8 cellular contexts compared by ENCODE assay signal in the genomic region with DNA sequence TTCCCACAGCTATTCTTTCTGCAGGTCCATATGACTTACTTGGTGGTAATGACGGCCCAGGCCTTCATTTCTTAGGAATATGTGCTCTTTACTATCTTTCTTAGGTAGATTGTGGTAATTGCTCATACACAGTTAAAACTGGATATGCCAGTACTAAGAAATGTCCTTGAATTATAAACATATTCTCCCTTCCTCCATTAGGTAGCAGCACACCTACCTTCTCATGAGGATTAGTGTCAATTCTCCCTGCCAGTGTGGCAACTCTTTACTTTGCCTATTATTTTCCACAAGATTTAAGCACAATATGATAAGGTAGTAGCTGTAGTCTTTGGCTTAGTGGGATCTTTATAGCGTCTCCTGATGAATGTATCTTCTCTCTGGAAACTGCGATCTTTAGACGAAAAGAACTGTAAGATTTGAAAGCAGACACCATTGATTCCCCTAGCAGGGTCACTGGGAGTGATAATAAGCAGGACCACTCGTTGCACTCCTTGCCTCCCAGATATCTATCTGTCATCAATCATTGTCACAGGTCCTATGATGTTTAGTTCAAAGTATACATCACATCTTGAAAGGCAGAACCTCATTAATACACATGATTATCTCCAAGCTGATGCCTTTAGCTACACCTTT.
DNase-seq lines count a peak whose midpoint lies in the region; ATAC-seq, FAIRE-seq and TF ChIP-seq lines count a peak whose summit lies in the region.

No MANE protein-coding gene starts in this region.

- H3K79me2 ChIP-seq in DOHH2 (ENCODE audit: control insufficient read depth, low read length) (no peaks in the 10 kb centered on the region), astrocyte (ENCODE audit: insufficient read depth, low read length) (no peaks in the 10 kb centered on the region), neural progenitor cell (ENCODE audit: low read depth) (no peaks in the 10 kb centered on the region)

- H3K9me2 ChIP-seq in DOHH2 (replicated peaks; ENCODE audit: control insufficient read depth, low read length): no peaks in the 10 kb centered on the region

- ATAC-seq in HG03521 (IDR thresholded peaks at IDR 0.05; ENCODE audit: unreplicated experiment): peak; percentile 81

- no peak overlapping the region for H3K9ac ChIP-seq in astrocyte (ENCODE audit: low read length)
- no peak overlapping the region for H3K9ac ChIP-seq in neural progenitor cell

- H3K4me3 ChIP-seq in DOHH2 (ENCODE audit: low read length) (no peak overlapping the region), astrocyte (ENCODE audit: insufficient read depth, low read depth, low read length) (no peak overlapping the region), neural progenitor cell (no peak overlapping the region)

- no peaks in the 10 kb centered on the region for H3K4me1 Mint-ChIP-seq in astrocyte (ENCODE audit: low read depth, unreplicated experiment)
- H3K4me1 Mint-ChIP-seq in neural progenitor cell: peaks cover 3% of the 10 kb centered on the region

- H3K27me3 ChIP-seq in DOHH2 (ENCODE audit: control insufficient read depth, low read length) (no peaks in the 10 kb centered on the region), astrocyte (ENCODE audit: insufficient read depth, low read length) (no peaks in the 10 kb centered on the region), neural progenitor cell (no peaks in the 10 kb centered on the region)

- H3K36me3 ChIP-seq in DOHH2 (ENCODE audit: control insufficient read depth, low read length): no peaks in the 10 kb centered on the region
- no peaks in the 10 kb centered on the region for H3K36me3 ChIP-seq in astrocyte (ENCODE audit: insufficient read depth, low read length)
- H3K36me3 ChIP-seq in neural progenitor cell: no peaks in the 10 kb centered on the region

- H3K4me2 ChIP-seq in DOHH2 (ENCODE audit: low read length): no peak overlapping the region
- H3K4me2 ChIP-seq in astrocyte (ENCODE audit: low read length): no peak overlapping the region
- no peak overlapping the region for H3K4me2 ChIP-seq in neural progenitor cell

- H3K4me3 Mint-ChIP-seq in astrocyte (ENCODE audit: unreplicated experiment) (no peak overlapping the region), neural progenitor cell (no peak overlapping the region)

- H3F3A ChIP-seq in DOHH2 (ENCODE audit: control insufficient read depth, insufficient read depth): no peaks in the 10 kb centered on the region
- no peaks in the 10 kb centered on the region for H3F3A ChIP-seq in neural progenitor cell (ENCODE audit: low read depth)

- H2AFZ ChIP-seq in astrocyte (ENCODE audit: low read depth, low read length) (no peak overlapping the region), neural progenitor cell (replicated peaks) (no peak overlapping the region)

- H3K36me3 Mint-ChIP-seq in astrocyte (ENCODE audit: low read depth, unreplicated experiment) (no peaks in the 10 kb centered on the region), neural progenitor cell (no peaks in the 10 kb centered on the region)

- H3K4me1 ChIP-seq in DOHH2 (ENCODE audit: control insufficient read depth, low read length): no peaks in the 10 kb centered on the region
- no peaks in the 10 kb centered on the region for H3K4me1 ChIP-seq in astrocyte (ENCODE audit: insufficient read depth, low read length)
- H3K4me1 ChIP-seq in neural progenitor cell: no peaks in the 10 kb centered on the region

- no peak for FAIRE-seq in astrocyte (lab: Jason Lieb, UNC)

- H3K9me3 Mint-ChIP-seq in astrocyte (ENCODE audit: unreplicated experiment): no peaks in the 10 kb centered on the region
- peaks cover 2% of the 10 kb centered on the region for H3K9me3 Mint-ChIP-seq in neural progenitor cell

- DNase-seq in GM20000 (ENCODE audit: low spot score): peak; percentile 9
- DNase-seq in astrocyte (ENCODE audit: low read depth): peak; percentile 9
- DNase-seq in neural progenitor cell (ENCODE audit: low spot score): peak; percentile 23
- DNase-seq in activated naive CD4-positive, alpha-beta T cell treated with anti-CD3 and anti-CD28 coated beads, Interleukin-2, amount 50 U/mL, for 16 hours: no peak
- no peak for DNase-seq in NCI-H2196 (lab: John Stamatoyannopoulos, UW; ENCODE audit: unreplicated experiment)
- no peak for DNase-seq in activated T-cell treated with anti-CD3 and anti-CD28 coated beads for 4 hours

- no peaks in the 10 kb centered on the region for H3K27me3 Mint-ChIP-seq in astrocyte (ENCODE audit: low read depth, unreplicated experiment)
- H3K27me3 Mint-ChIP-seq in neural progenitor cell (ENCODE audit: insufficient read depth, low read depth): peaks cover 2% of the 10 kb centered on the region

- H3K9me3 ChIP-seq in DOHH2 (ENCODE audit: control insufficient read depth, insufficient read depth, low read length) (no peaks in the 10 kb centered on the region), astrocyte (ENCODE audit: insufficient read depth, low read depth, low read length) (no peaks in the 10 kb centered on the region), neural progenitor cell (ENCODE audit: low read depth) (no peaks in the 10 kb centered on the region)

- no peak overlapping the region for H3K27ac Mint-ChIP-seq in astrocyte (ENCODE audit: unreplicated experiment)
- no peak overlapping the region for H3K27ac Mint-ChIP-seq in neural progenitor cell

- H3K27ac ChIP-seq in DOHH2 (ENCODE audit: low read depth, low read length) (no peak overlapping the region), astrocyte (ENCODE audit: low read depth, low read length) (no peak overlapping the region), neural progenitor cell (no peak overlapping the region)

- peak; percentile 54 for TF ChIP-seq CTCF in DOHH2 (IDR thresholded peaks at IDR 0.05; ENCODE audit: low read depth, low read length, poor library complexity, severe bottlenecking)
- TF ChIP-seq CTCF in GM20000 (IDR thresholded peaks at IDR 0.05; ENCODE audit: extremely low read depth, missing control alignments): no peak
- TF ChIP-seq CTCF in astrocyte (IDR thresholded peaks at IDR 0.05; ENCODE audit: insufficient read depth, low read depth, low read length): peak; percentile 74
- TF ChIP-seq CTCF in neural progenitor cell (IDR thresholded peaks at IDR 0.05): peak; percentile 54

- H4K20me1 ChIP-seq in DOHH2 (ENCODE audit: control insufficient read depth, insufficient read depth, low read depth, low read length) (no peaks in the 10 kb centered on the region), astrocyte (ENCODE audit: insufficient read depth, low read length) (no peaks in the 10 kb centered on the region), neural progenitor cell (ENCODE audit: low read depth) (no peaks in the 10 kb centered on the region)

Comparison
In these comparisons a context has a peak if more than half of its experiments do, and no peak if none do; other contexts are left out.
1. DNase-seq: peak in GM20000 (single experiment), astrocyte (single experiment) and neural progenitor cell (single experiment); none in activated naive CD4-positive, alpha-beta T cell treated with anti-CD3 and anti-CD28 coated beads, Interleukin-2, amount 50 U/mL, for 16 hours (single experiment), NCI-H2196 (single experiment) and activated T-cell treated with anti-CD3 and anti-CD28 coated beads for 4 hours (single experiment).